26 cellular contexts compared by ENCODE assay signal in the genomic region with DNA sequence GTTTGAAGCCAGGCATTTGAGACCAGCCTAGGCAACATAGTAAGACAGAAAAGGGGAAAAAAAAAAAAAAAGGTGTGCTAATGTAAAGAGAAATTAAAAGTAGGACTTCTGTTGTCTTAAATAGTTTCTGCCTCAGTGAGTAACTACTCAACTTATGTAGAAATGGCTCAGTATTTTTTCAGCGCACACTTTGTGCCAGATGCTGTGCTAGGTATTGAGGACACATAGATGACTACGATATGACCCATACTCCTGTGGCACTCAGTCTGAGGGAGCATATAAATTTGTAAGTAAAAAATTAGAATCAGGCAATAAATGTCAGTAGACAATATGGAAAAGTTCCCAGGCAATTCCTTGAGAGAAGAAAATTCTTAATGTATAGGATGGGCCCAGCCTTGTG.
DNase-seq lines count a peak whose midpoint lies in the region; ATAC-seq, FAIRE-seq and TF ChIP-seq lines count a peak whose summit lies in the region.
"Had no signal": no experiment of that assay in that cellular context is flagged by ENCODE, and none has a peak within 500 bp of the region (broad histone marks: within the 10 kb centered on the region; RNA-seq: fewer than 3 reads in every experiment).

No MANE protein-coding gene starts in this region.

- H4K20me1 ChIP-seq in PC-3 (ENCODE audit: low read length), result no peaks in the 10 kb centered on the region

- H3K27me3 ChIP-seq in PC-3 (ENCODE audit: low read length), result no peaks in the 10 kb centered on the region
- H3K27me3 ChIP-seq in rectal smooth muscle tissue (ENCODE audit: control insufficient read depth, insufficient read depth, low read length), result no peaks in the 10 kb centered on the region
- H3K27me3 ChIP-seq in left ventricle myocardium inferior (ENCODE audit: low read depth), result no peaks in the 10 kb centered on the region
- H3K27me3 ChIP-seq: dorsolateral prefrontal cortex, pancreas had no signal

- peak; percentile 15 for FAIRE-seq in H54 (lab: Jason Lieb, UNC)
- FAIRE-seq: GM12891, pancreas, TTC549 had no signal

- TF ChIP-seq CTCF in PC-3 (conservative IDR thresholded peaks at IDR 0.05; ENCODE audit: low read depth, low read length), result no peak
- TF ChIP-seq CTCF in left ventricle myocardium inferior (IDR thresholded peaks at IDR 0.05; ENCODE audit: borderline replicate concordance), result no peak

- H3K79me2 ChIP-seq in PC-3 (ENCODE audit: low read length), result no peaks in the 10 kb centered on the region

- no peak overlapping the region for H3K4me2 ChIP-seq in PC-3 (ENCODE audit: low read length)
- H3K4me2 ChIP-seq: KMS-11 had no signal

- H3K36me3 ChIP-seq in PC-3 (ENCODE audit: low read depth, low read length) (peaks cover 23% of the 10 kb centered on the region; the same call in 1 of the 2 replicates), rectal smooth muscle tissue (ENCODE audit: control insufficient read depth, insufficient read depth, low read length) (peaks cover 2% of the 10 kb centered on the region), left ventricle myocardium inferior (peaks cover 32% of the 10 kb centered on the region)

- DNase-seq in H54 (ENCODE audit: insufficient read length, low spot score) (no peak), PC-3 (peak; percentile 58), epithelial cell of prostate (ENCODE audit: low read depth, low spot score) (no peak), HPDE6-E6E7 (ENCODE audit: extremely low spot score) (no peak), left ventricle myocardium inferior (no peak)
- DNase-seq: activated naive CD4-positive, alpha-beta T cell treated with anti-CD3 and anti-CD28 coated beads for 36 hours; activated T-cell treated with anti-CD3 and anti-CD28 coated beads, Interleukin-2, amount 50 U/mL, for 1 hour; dorsolateral prefrontal cortex; hippocampal formation; left ventricle myocardium superior; MV-4-11; NCI-H187; NCI-H526; pancreas; right cardiac atrium; stimulated activated CD4-positive, alpha-beta T cell treated with anti-CD3 and anti-CD28 coated beads, Interleukin-12 subunit alpha, Interleukin-12 subunit beta, amount 100 ng/mL, for 4 hours; stimulated activated CD4-positive, alpha-beta T cell treated with anti-CD3 and anti-CD28 coated beads, Interleukin-4, amount 100 ng/mL, for 24 hours; stimulated activated naive B cell treated with anti-CD40 and anti-IgM and Interleukin-4, amounts not matched to agents 10 μg/mL and 1 μg/mL and 100 μg/mL, for 72 hours had no signal

- CTCF ChIA-PET in PC-3 (lab: Charles Lee), result no interaction called here

- H3K9me3 ChIP-seq in PC-3 (ENCODE audit: low read length), result no peaks in the 10 kb centered on the region
- H3K9me3 ChIP-seq in left ventricle myocardium inferior (replicated peaks), result no peaks in the 10 kb centered on the region
- H3K9me3 ChIP-seq: pancreas, thoracic aorta had no signal

- intact Hi-C loops in PC-3 (cut with micrococcal nuclease) (no loop called here), left ventricle myocardium inferior (cut with micrococcal nuclease) (no loop called here)

- no peak overlapping the region for H2AFZ ChIP-seq in PC-3 (ENCODE audit: low read length)

- H3K4me1 ChIP-seq in PC-3 (ENCODE audit: insufficient read depth, low read length), result peaks cover 10% of the 10 kb centered on the region; the same call in 1 of the 2 replicates
- no peaks in the 10 kb centered on the region for H3K4me1 ChIP-seq in rectal smooth muscle tissue (ENCODE audit: control insufficient read depth, insufficient read depth, low read length)
- H3K4me1 ChIP-seq in left ventricle myocardium inferior, result peaks cover 10% of the 10 kb centered on the region
- H3K4me1 ChIP-seq: pancreas had no signal

- no peaks in the 10 kb centered on the region for H3F3A ChIP-seq in PC-3 (ENCODE audit: low read length, unreplicated experiment)

- no peak overlapping the region for H3K27ac ChIP-seq in PC-3 (ENCODE audit: low read length)
- H3K27ac ChIP-seq in epithelial cell of prostate, result peak overlapping the region; percentile 23
- H3K27ac ChIP-seq in rectal smooth muscle tissue (ENCODE audit: low read depth, low read length), result peak overlapping the region; percentile 30
- H3K27ac ChIP-seq in left ventricle myocardium inferior (replicated peaks), result no peak overlapping the region
- H3K27ac ChIP-seq: C4-2B, dorsolateral prefrontal cortex, KMS-11, pancreas had no signal

- H3K9ac ChIP-seq in PC-3 (ENCODE audit: low read length) (no peak overlapping the region), rectal smooth muscle tissue (ENCODE audit: low read length) (no peak overlapping the region)
- H3K9ac ChIP-seq: KMS-11 had no signal

- POLR2A ChIA-PET in PC-3 (lab: Charles Lee; ENCODE audit: unreplicated experiment), result no interaction called here

- ATAC-seq in PC-3 (peak; percentile 51), GM19324 (IDR thresholded peaks at IDR 0.05; ENCODE audit: low FRiP score, unreplicated experiment) (no peak)
- ATAC-seq: left ventricle myocardium superior; natural killer cell treated with Interleukin-12 subunit alpha and Interleukin-12 subunit beta and Interleukin-15 and Interleukin-18, amount 100 ng/mL, for 72 hours; pancreas; right cardiac atrium; stimulated activated naive B cell treated with anti-CD40 and anti-IgM and Interleukin-4, amounts not matched to agents 10 μg/mL and 1 μg/mL and 100 μg/mL, for 72 hours had no signal

- BruUV-seq in PC-3 (replicated peaks; lab: Mats Ljungman, UMichigan), result no TSS peak

- no peak overlapping the region for H3K4me3 ChIP-seq in PC-3 (ENCODE audit: low read length)
- H3K4me3 ChIP-seq in rectal smooth muscle tissue (ENCODE audit: low read length), result no peak overlapping the region
- H3K4me3 ChIP-seq in left ventricle myocardium inferior, result no peak overlapping the region
- H3K4me3 ChIP-seq: dorsolateral prefrontal cortex, pancreas, thoracic aorta had no signal

- H3K9me2 ChIP-seq in PC-3 (replicated peaks; ENCODE audit: low read length), result no peaks in the 10 kb centered on the region

- TF ChIP-seq POLR2A in H54 (IDR thresholded peaks at IDR 0.05; ENCODE audit: low read depth, low read length), result no peak

Comparison
In these comparisons a context has a peak if more than half of its experiments do, and no peak if none do; other contexts are left out.
1. H3K27ac ChIP-seq: peak in epithelial cell of prostate (single experiment) and rectal smooth muscle tissue (single experiment); none in PC-3 (single experiment) and left ventricle myocardium inferior (single experiment).